Comparison of ENCODE assay signal across 8 cellular contexts in the genomic region with DNA sequence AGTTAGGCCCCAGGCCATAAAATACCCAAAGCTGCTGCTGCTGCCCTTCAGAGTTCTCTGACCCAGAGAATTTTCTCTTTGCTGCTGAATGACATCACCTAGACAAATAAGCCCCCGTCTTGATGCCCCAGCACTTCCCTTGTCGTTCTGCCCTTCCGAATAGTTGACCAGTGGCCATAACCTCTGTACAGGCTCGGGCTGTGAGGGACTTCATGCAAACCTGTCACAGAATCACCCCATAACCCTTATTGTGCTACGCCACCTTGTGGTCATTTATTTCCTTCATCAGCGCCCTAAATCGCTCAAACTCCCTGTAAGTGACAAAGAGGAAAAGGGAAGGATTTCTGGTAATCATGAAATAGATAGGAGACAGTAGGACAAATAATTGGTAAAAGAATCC. TPM values are rescaled to one million over a fixed set of nuclear protein-coding genes. Genes with fewer than 3 reads are reported as not detected.
DNase-seq lines count a peak whose midpoint lies in the region; ATAC-seq, FAIRE-seq and TF ChIP-seq lines count a peak whose summit lies in the region.

No MANE protein-coding gene starts in this region.

- TF ChIP-seq CTCF in colonic mucosa (IDR thresholded peaks at IDR 0.05) (peak; percentile 45), right lobe of liver (IDR thresholded peaks at IDR 0.05) (peak; percentile 54 to 64 (median 60))

- WGBS in right lobe of liver (ENCODE audit: insufficient coverage, low coverage, low lambda C conversion rate, missing lambda C conversion rate), result 9% methylated on average over 7 of the region's 7 CpGs

- intact Hi-C loops in colonic mucosa (cut with DNase I), result no loop called here
- intact Hi-C loops in right lobe of liver (cut with DNase I), result loop anchor here (10.0 kb wide), 1 partner anchor 171 kb away; no protein-coding TSS in a partner anchor

- no peaks in the 10 kb centered on the region for H3K27me3 ChIP-seq in colonic mucosa
- no peaks in the 10 kb centered on the region for H3K27me3 ChIP-seq in right lobe of liver
- H3K27me3 ChIP-seq in stomach smooth muscle (ENCODE audit: control insufficient read depth in 1 of 2, insufficient read depth in 2 of 2, low read length in 2 of 2), result no peaks in the 10 kb centered on the region

- H3K4me3 ChIP-seq in colonic mucosa, result no peak overlapping the region
- H3K4me3 ChIP-seq in right lobe of liver, result no peak overlapping the region
- no peak overlapping the region for H3K4me3 ChIP-seq in stomach smooth muscle (ENCODE audit: low read length in 2 of 2)

- no peaks in the 10 kb centered on the region for H3K36me3 ChIP-seq in colonic mucosa
- no peaks in the 10 kb centered on the region for H3K36me3 ChIP-seq in right lobe of liver
- peaks cover 0 to 2% of the 10 kb centered on the region in 2 donors for H3K36me3 ChIP-seq in stomach smooth muscle (ENCODE audit: control insufficient read depth in 2 of 2, insufficient read depth in 2 of 2, low read length in 2 of 2)

- H3K4me1 ChIP-seq in colonic mucosa (no peaks in the 10 kb centered on the region), right lobe of liver (no peaks in the 10 kb centered on the region), stomach smooth muscle (ENCODE audit: control insufficient read depth, insufficient read depth, low read length) (peaks cover 5% of the 10 kb centered on the region)

- H3K9me3 ChIP-seq in colonic mucosa, result no peaks in the 10 kb centered on the region
- no peaks in the 10 kb centered on the region for H3K9me3 ChIP-seq in right lobe of liver
- H3K9me3 ChIP-seq in stomach smooth muscle (ENCODE audit: control insufficient read depth in 2 of 2, low read length in 2 of 2), result peaks cover 0 to 3% of the 10 kb centered on the region in 2 donors

- DNase-seq in AG08395 (ENCODE audit: low spot score), result peak; percentile 31
- no peak for DNase-seq in GM12891 (ENCODE audit: insufficient read length, low spot score)
- peak; percentile 14 for DNase-seq in NCI-H128 (lab: John Stamatoyannopoulos, UW; ENCODE audit: unreplicated experiment)
- DNase-seq in SW 1271 (lab: John Stamatoyannopoulos, UW), result peak; percentile 4 to 47
- DNase-seq in colonic mucosa, result peak; percentile 57
- peak in 1 of 3 donors; percentile 50 for DNase-seq in right lobe of liver

- ATAC-seq in right lobe of liver (peak; percentile 63 to 73 (median 70)), HG02840 (IDR thresholded peaks at IDR 0.05; ENCODE audit: low FRiP score, unreplicated experiment) (no peak)

- H3K9ac ChIP-seq in colonic mucosa (ENCODE audit: low read depth in 2 of 2, low read length in 2 of 2) (peak overlapping the region in 1 of 2 donors; percentile 9), stomach smooth muscle (ENCODE audit: low read length in 2 of 2) (peak overlapping the region; percentile 21 to 38)

- FAIRE-seq in GM12891 (lab: Jason Lieb, UNC), result peak; percentile 97

- H3K27ac ChIP-seq in colonic mucosa (no peak overlapping the region), right lobe of liver (no peak overlapping the region), stomach smooth muscle (ENCODE audit: low read length) (no peak overlapping the region)

- TF ChIP-seq POLR2A in GM12891 (IDR thresholded peaks at IDR 0.05; ENCODE audit: low read depth, low read length) (no peak), right lobe of liver (IDR thresholded peaks at IDR 0.05) (no peak)

TF ChIP-seq in GM12891, 5 proteins besides CTCF, POLR2A, EP300 and RAD21:
- TF ChIP-seq POU2F2 (IDR thresholded peaks at IDR 0.05; ENCODE audit: low read depth, low read length) (no peak), TAF1 (IDR thresholded peaks at IDR 0.05; ENCODE audit: low read depth, low read length) (no peak), POLR2AphosphoS5 (IDR thresholded peaks at IDR 0.05; ENCODE audit: low read depth, low read length) (no peak), SPI1 (IDR thresholded peaks at IDR 0.05; ENCODE audit: low read depth, low read length) (no peak)

RNA-seq across cellular contexts. Expression of a gene that starts 18.8 kb away (rescaled TPM):
- polyA plus RNA-seq in GM12891 (2012; ENCODE audit: low read depth, missing spikeins), result 0.45 TPM
- total RNA-seq in colonic mucosa (not detected), right lobe of liver (not detected)

RNA-seq across cellular contexts. Expression of a gene that starts 21.8 kb away (rescaled TPM):
- 2.8 TPM for polyA plus RNA-seq in GM12891 (2012; ENCODE audit: low read depth, missing spikeins)
- total RNA-seq in colonic mucosa, result 1 to 10 TPM; 3.0 to 4.2 TPM
- 1 to 10 TPM; 2.1 to 2.5 (median 2.3) TPM for total RNA-seq in right lobe of liver

RNA-seq across cellular contexts. Expression of a gene that starts 45.9 kb away (rescaled TPM):
- polyA plus RNA-seq in GM12891 (2012; ENCODE audit: low read depth, missing spikeins), result 1.6 TPM
- total RNA-seq in colonic mucosa (1 to 10 TPM; 2.6 to 2.8 TPM), right lobe of liver (1 to 10 TPM in 1 of 6 experiments, under 1 TPM in 4, not detected in 1; 0.35 to 1.2 (median 0.84) TPM)
